In the genomic region with DNA sequence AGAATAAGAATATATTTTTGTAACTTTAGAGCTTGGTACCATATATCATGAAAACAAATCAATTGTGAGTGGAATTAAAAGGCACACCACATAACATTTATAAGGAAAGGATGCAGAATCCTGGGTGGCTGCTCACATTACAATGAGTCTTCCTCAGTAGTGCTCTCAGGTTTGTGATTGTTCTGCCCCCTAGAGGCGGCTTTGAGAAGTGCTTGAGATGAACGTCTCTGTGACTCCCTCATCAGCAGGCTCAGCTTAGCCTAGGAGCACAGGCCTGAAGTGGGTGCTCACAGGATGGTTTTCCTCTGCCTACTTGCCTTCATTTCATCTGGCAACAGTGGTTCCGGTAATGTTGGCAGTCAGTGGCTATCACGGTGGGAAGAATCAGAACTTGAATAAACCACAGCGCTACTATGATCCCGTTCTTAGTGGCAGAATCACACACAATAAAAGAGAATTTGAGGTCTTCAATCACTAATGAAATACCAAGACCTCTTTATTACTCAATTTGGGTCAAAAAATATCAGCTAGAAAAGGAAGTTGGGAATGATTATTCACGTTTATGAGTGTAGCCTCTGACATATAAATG, we compare ENCODE assay signal across 8 cellular contexts. TPM values are rescaled to one million over a fixed set of nuclear protein-coding genes. Genes with fewer than 3 reads are reported as not detected.
DNase-seq lines count a peak whose midpoint lies in the region; ATAC-seq and TF ChIP-seq lines count a peak whose summit lies in the region.

No MANE protein-coding gene starts in this region.

- H3K27me3 ChIP-seq in smooth muscle cell (ENCODE audit: low read depth), result no peaks in the 10 kb centered on the region

- H3K4me1 ChIP-seq in smooth muscle cell (ENCODE audit: low read depth), result no peaks in the 10 kb centered on the region

- H3K9ac ChIP-seq in smooth muscle cell (ENCODE audit: low read depth), result no peak overlapping the region

- H3F3A ChIP-seq in smooth muscle cell (ENCODE audit: low read depth), result no peaks in the 10 kb centered on the region

- no peak overlapping the region for H3K27ac ChIP-seq in smooth muscle cell (ENCODE audit: low read depth)

- peak; percentile 96 for ATAC-seq in HG02798 (IDR thresholded peaks at IDR 0.05; ENCODE audit: poor library complexity, unreplicated experiment)

- in situ Hi-C loops in astrocyte of the cerebellum (cut with HindIII; ENCODE audit: low sequenced_read_pairs), result no loop called here

- 41% methylated on average over 7 of the region's 7 CpGs for WGBS in smooth muscle cell (ENCODE audit: low lambda C conversion rate)

- H2AFZ ChIP-seq in smooth muscle cell (ENCODE audit: low read depth), result no peak overlapping the region

- TF ChIP-seq CTCF in astrocyte of the cerebellum (IDR thresholded peaks at IDR 0.05; ENCODE audit: low read depth, low read length, missing control alignments), result peak; percentile 94
- TF ChIP-seq CTCF in smooth muscle cell (IDR thresholded peaks at IDR 0.05; ENCODE audit: borderline replicate concordance, insufficient read depth, poor library complexity, severe bottlenecking), result peak; percentile 86

- H3K4me2 ChIP-seq in smooth muscle cell, result no peak overlapping the region

- H3K9me3 ChIP-seq in smooth muscle cell (replicated peaks; ENCODE audit: low read depth), result no peaks in the 10 kb centered on the region

- no peaks in the 10 kb centered on the region for H3K79me2 ChIP-seq in smooth muscle cell (ENCODE audit: low read depth)

- no peaks in the 10 kb centered on the region for H3K36me3 ChIP-seq in smooth muscle cell (ENCODE audit: low read depth)

- H3K4me3 ChIP-seq in astrocyte of the cerebellum (ENCODE audit: low read depth, low read length) (no peak overlapping the region), smooth muscle cell (no peak overlapping the region)

- no peaks in the 10 kb centered on the region for H4K20me1 ChIP-seq in smooth muscle cell (ENCODE audit: low read depth)

- DNase-seq in NCI-H446 (lab: John Stamatoyannopoulos, UW), result peak; percentile 26 to 63
- no peak for DNase-seq in NCI-H446 treated with DMSO at 0.1 percent for 48 hours (lab: John Stamatoyannopoulos, UW)
- DNase-seq in NCI-H128 (lab: John Stamatoyannopoulos, UW; ENCODE audit: unreplicated experiment), result peak; percentile 66
- peak; percentile 23 to 60 (median 36) for DNase-seq in T-helper 1 cell
- peak; percentile 66 for DNase-seq in astrocyte of the cerebellum (ENCODE audit: low read depth)
- peak; percentile 70 to 75 for DNase-seq in hippocampal formation (lab: John Stamatoyannopoulos, UW)
- peak; percentile 45 for DNase-seq in smooth muscle cell (lab: John Stamatoyannopoulos, UW; ENCODE audit: unreplicated experiment)

RNA-seq across cellular contexts. Expression of a gene that starts 38.1 kb away (rescaled TPM):
- 14.4 and 15.1 TPM in 2 replicates for total RNA-seq in smooth muscle cell
- polyA plus RNA-seq in smooth muscle cell, result 1.7 and 4.0 TPM in 2 replicates

RNA-seq across cellular contexts. Expression of a gene that starts 38.2 kb away (rescaled TPM):
- not detected in 2 replicates for total RNA-seq in smooth muscle cell
- polyA plus RNA-seq in smooth muscle cell, result not detected in 2 replicates
